In the genomic region with DNA sequence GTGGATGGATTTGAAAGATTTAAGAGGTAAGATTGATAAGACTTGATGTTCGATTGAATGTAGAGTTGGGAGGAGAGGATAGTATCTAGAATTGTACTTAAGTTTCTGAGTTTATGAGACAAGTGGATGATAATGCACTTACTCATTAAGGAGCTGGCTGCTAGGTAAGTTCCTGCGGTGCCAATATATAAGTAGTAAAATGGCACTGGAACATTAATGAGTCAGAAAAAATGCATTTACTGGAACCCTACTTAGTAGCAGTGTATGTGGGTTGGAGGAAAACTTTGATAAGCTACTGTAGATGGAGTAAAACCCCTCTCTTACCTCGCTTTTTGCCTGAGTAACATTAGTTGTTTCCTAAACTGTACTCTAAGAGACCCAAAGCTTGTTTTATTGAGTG, we compare ENCODE assay signal across 16 cellular contexts.
"Had no signal": no experiment of that assay in that cellular context is flagged by ENCODE, and none has a peak within 500 bp of the region (broad histone marks: within the 10 kb centered on the region; RNA-seq: fewer than 3 reads in every experiment).

No MANE protein-coding gene starts in this region.

- H3K4me1 ChIP-seq: parathyroid adenoma, spleen, thyroid gland had no signal

- H3K4me3 Mint-ChIP-seq: activated B cell treated with CpG ODN at 0.5 μM for 24 hours; activated T-helper 1 cell treated with anti-CD3 and anti-CD28 coated beads, Interleukin-12 subunit alpha, Interleukin-12 subunit beta, Interleukin-2, Interleukin-4 antibody, amounts not matched to agents 30 ng/mL and 10 ng/mL and 1 ng/mL, durations not matched to agents 14 hours and 24 hours and 36 hours; brain; natural killer cell; T-helper 17 cell had no signal

- H3K27me3 ChIP-seq: sigmoid colon, thyroid gland had no signal

- DNase-seq: activated B cell treated with CpG ODN at 0.5 μM for 24 hours; activated naive CD4-positive, alpha-beta T cell treated with Interleukin-2 at 50 U/mL for 16 hours; amniotic stem cell; cerebellar nuclear complex; effector CD8-positive, alpha-beta T cell; head of caudate nucleus; mesendoderm; natural killer cell; sigmoid colon; spleen; T-helper 17 cell; thyroid gland had no signal

- H3K9me3 ChIP-seq: neutrophil, sigmoid colon, thyroid gland had no signal

- H3K36me3 Mint-ChIP-seq: natural killer cell had no signal

- H3K4me1 Mint-ChIP-seq: activated B cell treated with CpG ODN at 0.5 μM for 24 hours, brain, natural killer cell had no signal

- H3K27ac ChIP-seq: neutrophil, parathyroid adenoma, sigmoid colon, spleen, thyroid gland had no signal

- H3K27me3 Mint-ChIP-seq: brain, T-helper 17 cell had no signal

- H3K27ac Mint-ChIP-seq: activated B cell treated with CpG ODN at 0.5 μM for 24 hours; activated T-helper 1 cell treated with anti-CD3 and anti-CD28 coated beads, Interleukin-12 subunit alpha, Interleukin-12 subunit beta, Interleukin-2, Interleukin-4 antibody, amounts not matched to agents 30 ng/mL and 10 ng/mL and 1 ng/mL, durations not matched to agents 14 hours and 24 hours and 36 hours; brain; natural killer cell; T-helper 17 cell had no signal

- H3K36me3 ChIP-seq: neutrophil, sigmoid colon, spleen, thyroid gland had no signal

- H3K9me3 Mint-ChIP-seq: activated B cell treated with CpG ODN at 0.5 μM for 24 hours; activated T-helper 1 cell treated with anti-CD3 and anti-CD28 coated beads, Interleukin-12 subunit alpha, Interleukin-12 subunit beta, Interleukin-2, Interleukin-4 antibody, amounts not matched to agents 30 ng/mL and 10 ng/mL and 1 ng/mL, durations not matched to agents 14 hours and 24 hours and 36 hours; natural killer cell had no signal

- ATAC-seq: natural killer cell, T-helper 17 cell had no signal

- H3K4me3 ChIP-seq: sigmoid colon, spleen, thyroid gland had no signal
